Comparison of ENCODE assay signal across 19 cellular contexts in genomic region chr20:38046572-38046971, GRCh38. TPM values are rescaled to one million over a fixed set of nuclear protein-coding genes. Genes with fewer than 3 reads are reported as not detected.
DNase-seq lines count a peak whose midpoint lies in the region; ATAC-seq and TF ChIP-seq lines count a peak whose summit lies in the region.
"Had no signal": no experiment of that assay in that cellular context is flagged by ENCODE, and none has a peak within 500 bp of the region (broad histone marks: within the 10 kb centered on the region; RNA-seq: fewer than 3 reads in every experiment).

No MANE protein-coding gene starts in this region.

- intact Hi-C loops in CD8-positive, alpha-beta T cell (cut with DNase I, micrococcal nuclease), result no loop called here
- intact Hi-C loops in naive thymus-derived CD4-positive, alpha-beta T cell (cut with micrococcal nuclease), result no loop called here

- H3K4me1 ChIP-seq in CD8-positive, alpha-beta T cell (ENCODE audit: insufficient read depth, low read length), result no peaks in the 10 kb centered on the region
- peaks cover 16% of the 10 kb centered on the region for H3K4me1 ChIP-seq in fibroblast of lung (ENCODE audit: control insufficient read depth, extremely low read depth, insufficient read depth, low read length)
- peaks cover 0 to 3% of the 10 kb centered on the region in 2 donors for H3K4me1 ChIP-seq in naive thymus-derived CD4-positive, alpha-beta T cell (ENCODE audit: control insufficient read depth in 2 of 2, insufficient read depth in 2 of 2, low read length in 2 of 2)
- H3K4me1 ChIP-seq: BE2C had no signal

- no peak overlapping the region for H2AFZ ChIP-seq in fibroblast of lung (ENCODE audit: low read length)
- H2AFZ ChIP-seq: hepatocyte had no signal

- no peak overlapping the region for H3K4me3 ChIP-seq in CD8-positive, alpha-beta T cell (ENCODE audit: low read depth, low read length)
- H3K4me3 ChIP-seq in fibroblast of lung (replicated peaks in 1 of 4; ENCODE audit: control extremely low read depth in 1 of 4, insufficient read depth in 1 of 4, low read depth in 3 of 4, low read length in 4 of 4), result no peak overlapping the region
- H3K4me3 ChIP-seq in naive thymus-derived CD4-positive, alpha-beta T cell (ENCODE audit: low read length), result no peak overlapping the region
- H3K4me3 ChIP-seq: hepatocyte, MG63, Peyer's patch, sigmoid colon had no signal

- peaks cover 31% of the 10 kb centered on the region for H3K79me2 ChIP-seq in fibroblast of lung (ENCODE audit: control insufficient read depth, insufficient read depth, low read length)

- no peak for DNase-seq in CD8-positive, alpha-beta T cell
- DNase-seq in HFFc6, result no peak
- DNase-seq in fibroblast of lung (ENCODE audit: low read depth in 2 of 2), result no peak
- DNase-seq in naive thymus-derived CD4-positive, alpha-beta T cell, result no peak
- no peak for DNase-seq in ureter (ENCODE audit: low spot score)
- DNase-seq in cortex of kidney (lab: John Stamatoyannopoulos, UW), result no peak
- no peak for DNase-seq in stimulated activated CD4-positive, alpha-beta T cell treated with anti-CD3 and anti-CD28 coated beads, Interleukin-4, amount 100 ng/mL, for 4 hours
- DNase-seq: activated T-cell treated with anti-CD3 and anti-CD28 coated beads, Interleukin-2, amount 50 U/mL, for 1 hour; amygdala; BE2C; DMS79; erythroblast; MG63; NCI-H1930; NCI-H524; Peyer's patch; sigmoid colon had no signal

- ATAC-seq in CD8-positive, alpha-beta T cell, result no peak
- no peak for ATAC-seq in naive thymus-derived CD4-positive, alpha-beta T cell

- H4K20me1 ChIP-seq in fibroblast of lung (ENCODE audit: control insufficient read depth, extremely low read depth, insufficient read depth, low read length), result peaks cover 5% of the 10 kb centered on the region

- no peaks in the 10 kb centered on the region for H3K9me3 ChIP-seq in CD8-positive, alpha-beta T cell (ENCODE audit: low read length)
- H3K9me3 ChIP-seq in fibroblast of lung (ENCODE audit: control insufficient read depth, insufficient read depth, low read depth, low read length), result no peaks in the 10 kb centered on the region
- no peaks in the 10 kb centered on the region for H3K9me3 ChIP-seq in naive thymus-derived CD4-positive, alpha-beta T cell (ENCODE audit: control insufficient read depth in 2 of 3, low read length in 3 of 3)
- H3K9me3 ChIP-seq: BE2C, MG63, Peyer's patch, sigmoid colon had no signal

- H3K36me3 Mint-ChIP-seq in CD8-positive, alpha-beta T cell, result peaks cover 86% of the 10 kb centered on the region
- H3K36me3 Mint-ChIP-seq in HFFc6 (ENCODE audit: low read depth), result peaks cover 18% of the 10 kb centered on the region
- peaks cover 9 to 47% (median 20%) of the 10 kb centered on the region in 5 donors for H3K36me3 Mint-ChIP-seq in naive thymus-derived CD4-positive, alpha-beta T cell

- H3K27me3 ChIP-seq in CD8-positive, alpha-beta T cell (ENCODE audit: insufficient read depth, low read length), result no peaks in the 10 kb centered on the region
- no peaks in the 10 kb centered on the region for H3K27me3 ChIP-seq in fibroblast of lung (ENCODE audit: control insufficient read depth, insufficient read depth, low read length)
- H3K27me3 ChIP-seq in naive thymus-derived CD4-positive, alpha-beta T cell (ENCODE audit: control insufficient read depth in 2 of 2, insufficient read depth in 2 of 2, low read length in 2 of 2), result no peaks in the 10 kb centered on the region
- H3K27me3 ChIP-seq: BE2C, hepatocyte, MG63, Peyer's patch, sigmoid colon had no signal

- peak overlapping the region; percentile 6 for H3K4me2 ChIP-seq in fibroblast of lung (ENCODE audit: extremely low read depth, insufficient read depth, low read length)
- H3K4me2 ChIP-seq: hepatocyte had no signal

- TF ChIP-seq CTCF in CD8-positive, alpha-beta T cell (IDR thresholded peaks at IDR 0.05), result no peak
- TF ChIP-seq CTCF in HFFc6 (IDR thresholded peaks at IDR 0.05), result no peak
- no peak for TF ChIP-seq CTCF in fibroblast of lung (conservative IDR thresholded peaks at IDR 0.05 in 1 of 2, IDR thresholded peaks at IDR 0.05 in 1 of 2; ENCODE audit: low read depth in 1 of 2, low read length in 2 of 2)

- H3K9me3 Mint-ChIP-seq in CD8-positive, alpha-beta T cell, result no peaks in the 10 kb centered on the region
- H3K9me3 Mint-ChIP-seq in HFFc6, result no peaks in the 10 kb centered on the region
- H3K9me3 Mint-ChIP-seq in naive thymus-derived CD4-positive, alpha-beta T cell, result no peaks in the 10 kb centered on the region
- H3K9me3 Mint-ChIP-seq: dendritic cell treated with granulocyte-macrophage colony-stimulating factor and Interleukin-4, amounts not matched to agents 40 ng/mL and 50 ng/mL, for 4 days had no signal

- H3K36me3 ChIP-seq in CD8-positive, alpha-beta T cell (ENCODE audit: insufficient read depth, low read length), result peaks cover 30% of the 10 kb centered on the region
- peaks cover 4% of the 10 kb centered on the region for H3K36me3 ChIP-seq in fibroblast of lung (ENCODE audit: control insufficient read depth, insufficient read depth, low read length)
- H3K36me3 ChIP-seq in naive thymus-derived CD4-positive, alpha-beta T cell (ENCODE audit: control insufficient read depth in 2 of 3, insufficient read depth in 3 of 3, low read length in 3 of 3), result peaks cover 10 to 65% (median 22%) of the 10 kb centered on the region in 3 experiments

- peaks cover 47% of the 10 kb centered on the region for H3K4me1 Mint-ChIP-seq in CD8-positive, alpha-beta T cell (ENCODE audit: low read depth)
- peaks cover 60% of the 10 kb centered on the region for H3K4me1 Mint-ChIP-seq in HFFc6 (ENCODE audit: low read depth)
- H3K4me1 Mint-ChIP-seq in naive thymus-derived CD4-positive, alpha-beta T cell, result peaks cover 17 to 60% (median 51%) of the 10 kb centered on the region in 7 donors

- H3K4me3 Mint-ChIP-seq in CD8-positive, alpha-beta T cell, result no peak overlapping the region
- H3K4me3 Mint-ChIP-seq in HFFc6, result no peak overlapping the region
- H3K4me3 Mint-ChIP-seq in naive thymus-derived CD4-positive, alpha-beta T cell, result peak overlapping the region in 3 of 10 donors; percentile 4 to 24 (median 18)
- H3K4me3 Mint-ChIP-seq: dendritic cell treated with granulocyte-macrophage colony-stimulating factor and Interleukin-4, amounts not matched to agents 40 ng/mL and 50 ng/mL, for 4 days had no signal

- no peaks in the 10 kb centered on the region for H3K27me3 Mint-ChIP-seq in CD8-positive, alpha-beta T cell (ENCODE audit: low read depth)
- no peaks in the 10 kb centered on the region for H3K27me3 Mint-ChIP-seq in HFFc6 (ENCODE audit: insufficient read depth)
- no peaks in the 10 kb centered on the region for H3K27me3 Mint-ChIP-seq in naive thymus-derived CD4-positive, alpha-beta T cell
- H3K27me3 Mint-ChIP-seq: dendritic cell treated with granulocyte-macrophage colony-stimulating factor and Interleukin-4, amounts not matched to agents 40 ng/mL and 50 ng/mL, for 4 days had no signal

- peak overlapping the region; percentile 3 for H3K27ac Mint-ChIP-seq in CD8-positive, alpha-beta T cell
- peak overlapping the region; percentile 29; the same call in 1 of the 2 replicates for H3K27ac Mint-ChIP-seq in HFFc6
- H3K27ac Mint-ChIP-seq in naive thymus-derived CD4-positive, alpha-beta T cell, result peak overlapping the region in 5 of 9 donors; percentile 3 to 62 (median 50)
- H3K27ac Mint-ChIP-seq: dendritic cell treated with granulocyte-macrophage colony-stimulating factor and Interleukin-4, amounts not matched to agents 40 ng/mL and 50 ng/mL, for 4 days had no signal

- no peak overlapping the region for H3K27ac ChIP-seq in CD8-positive, alpha-beta T cell (ENCODE audit: low read depth, low read length)
- no peak overlapping the region for H3K27ac ChIP-seq in fibroblast of lung (ENCODE audit: insufficient read depth, low read length)
- no peak overlapping the region for H3K27ac ChIP-seq in naive thymus-derived CD4-positive, alpha-beta T cell (ENCODE audit: low read depth, low read length)
- H3K27ac ChIP-seq: hepatocyte, Peyer's patch had no signal

- CTCF ChIA-PET in CD8-positive, alpha-beta T cell (lab: Charles Lee), result interaction anchor here (2.0 kb wide), 1 partner anchor 11 kb away, joined by 10 read pairs; no protein-coding TSS in a partner anchor
- CTCF ChIA-PET in naive thymus-derived CD4-positive, alpha-beta T cell (lab: Charles Lee), result no interaction called here

- H3K9ac ChIP-seq in fibroblast of lung (ENCODE audit: insufficient read depth, low read length), result no peak overlapping the region

- POLR2A ChIA-PET in CD8-positive, alpha-beta T cell (lab: Charles Lee), result interaction anchor here (0.7 kb wide), 1 partner anchor 15 kb away, joined by 3 read pairs; no protein-coding TSS in a partner anchor
- POLR2A ChIA-PET in naive thymus-derived CD4-positive, alpha-beta T cell (lab: Charles Lee), result interaction anchor here (0.7 kb wide), 1 partner anchor 13 kb away, joined by 4 read pairs; the partner anchor contains the start of genes RPRD1B and TTI1

RNA-seq across cellular contexts. Expression of gene RPRD1B, which starts 13.0 kb away (rescaled TPM):
- 10 to 100 TPM; 73.3 to 79.4 TPM for total RNA-seq in CD8-positive, alpha-beta T cell
- 10 to 100 TPM; 15.9 to 20.2 (median 19.2) TPM for total RNA-seq in HFFc6 (2021; fragmentation: NEBNext Ultra II Directional; extraction: Animal tissue kit (Norgen Biotek cat#: 25700))
- total RNA-seq in fibroblast of lung (21.1 and 23.8 TPM in 2 replicates), ureter (61.3 TPM)
- 17.5 and 23.9 TPM in 2 replicates for polyA plus RNA-seq in fibroblast of lung
- polyA plus RNA-seq in fibroblast of lung (2012), result 9.8 and 12.7 TPM in 2 replicates
- 14.9 and 18.0 TPM in 2 replicates for polyA minus RNA-seq in fibroblast of lung (ENCODE audit: low replicate concordance)
- total RNA-seq in naive thymus-derived CD4-positive, alpha-beta T cell, result 10 to 100 TPM; 43.5 to 49.1 (median 45.5) TPM
- 1 to 10 TPM; 3.4 to 9.4 TPM for polyA plus RNA-seq in naive thymus-derived CD4-positive, alpha-beta T cell

RNA-seq across cellular contexts. Expression of gene TTI1, which starts 13.3 kb away (rescaled TPM):
- 10 to 100 TPM; 12.6 to 15.7 TPM for total RNA-seq in CD8-positive, alpha-beta T cell
- total RNA-seq in HFFc6 (2021; fragmentation: NEBNext Ultra II Directional; extraction: Animal tissue kit (Norgen Biotek cat#: 25700)), result 10 to 100 TPM; 11.8 to 17.9 (median 14.1) TPM
- total RNA-seq in fibroblast of lung, result 15.9 and 20.0 TPM in 2 replicates
- 12.6 and 17.9 TPM in 2 replicates for polyA plus RNA-seq in fibroblast of lung
- 7.5 and 11.8 TPM in 2 replicates for polyA plus RNA-seq in fibroblast of lung (2012)
- 22.2 and 30.7 TPM in 2 replicates for polyA minus RNA-seq in fibroblast of lung (ENCODE audit: low replicate concordance)
- 10 to 100 TPM; 15.9 to 29.8 (median 25.3) TPM for total RNA-seq in naive thymus-derived CD4-positive, alpha-beta T cell
- polyA plus RNA-seq in naive thymus-derived CD4-positive, alpha-beta T cell, result 10 to 100 TPM; 15.0 to 25.0 TPM
- total RNA-seq in ureter, result 29.5 TPM
